ENCODE assay signal across 24 cellular contexts in genomic region chr2:201174687-201175086, GRCh38. TPM values are rescaled to one million over a fixed set of nuclear protein-coding genes. Genes with fewer than 3 reads are reported as not detected.
DNase-seq lines count a peak whose midpoint lies in the region; ATAC-seq and TF ChIP-seq lines count a peak whose summit lies in the region.
"Had no signal": no experiment of that assay in that cellular context is flagged by ENCODE, and none has a peak within 500 bp of the region (broad histone marks: within the 10 kb centered on the region; RNA-seq: fewer than 3 reads in every experiment).

No MANE protein-coding gene starts in this region.

- POLR2A ChIA-PET in CD4-positive, alpha-beta T cell (lab: Charles Lee), result interaction anchor here (1.1 kb wide), 1 partner anchor 54 kb away, joined by 3 read pairs; no protein-coding TSS in a partner anchor

- no peaks in the 10 kb centered on the region for H3K27me3 ChIP-seq in CD4-positive, alpha-beta T cell (ENCODE audit: control insufficient read depth, insufficient read depth, low read length)

- DNase-seq in CD4-positive, alpha-beta T cell, result no peak
- peak; percentile 23 for DNase-seq in ELF-1 (ENCODE audit: low read depth, low spot score)
- DNase-seq in T-helper 17 cell, result no peak
- DNase-seq in immature natural killer cell, result no peak
- no peak for DNase-seq in activated CD4-positive, CD25-positive, alpha-beta regulatory T cell (lab: John Stamatoyannopoulos, UW)
- no peak for DNase-seq in anterior cingulate cortex (lab: John Stamatoyannopoulos, UW)
- DNase-seq: DMS79; HCEC 1CT; Karpas-422; MV-4-11; NCI-H1694; NCI-H2081; NCI-H2171; NCI-H345; NCI-H524; NCI-H774; NK-92 treated with Interleukin-12 subunit alpha and Interleukin-12 subunit beta, amount 100 ng/mL, for 24 hours; Right ventricle myocardium superior had no signal

- H3K9me3 ChIP-seq in CD4-positive, alpha-beta T cell (ENCODE audit: control insufficient read depth, low read length), result peaks cover 12% of the 10 kb centered on the region
- H3K9me3 ChIP-seq in T-helper 17 cell (ENCODE audit: control insufficient read depth, low read length, poor library complexity, severe bottlenecking), result no peaks in the 10 kb centered on the region

- no peak overlapping the region for H3K4me3 Mint-ChIP-seq in CD4-positive, alpha-beta T cell
- H3K4me3 Mint-ChIP-seq in T-helper 17 cell (no peak overlapping the region), immature natural killer cell (peak overlapping the region in 1 of 5 donors; percentile 44)
- H3K4me3 Mint-ChIP-seq: B cell, CD14-positive monocyte, IgD-negative memory B cell had no signal

- H3K9me3 Mint-ChIP-seq in CD4-positive, alpha-beta T cell, result peaks cover 6% of the 10 kb centered on the region
- peaks cover 4 to 29% (median 12%) of the 10 kb centered on the region in 6 donors for H3K9me3 Mint-ChIP-seq in immature natural killer cell

- intact Hi-C loops in CD4-positive, alpha-beta T cell (cut with DNase I, micrococcal nuclease), result loop anchor here (5.0 to 10.0 kb wide), 7 partner anchors 57 to 600 kb away; partner anchors contain the start of genes CFLAR (in 1 of the 2), HYCC2 (in 1 of the 2), NDUFB3 (in 1 of the 2) and ORC2 (in 1 of the 2)

- peak overlapping the region; percentile 30 for H3K27ac Mint-ChIP-seq in CD4-positive, alpha-beta T cell
- H3K27ac Mint-ChIP-seq in T-helper 17 cell, result peak overlapping the region; percentile 70
- H3K27ac Mint-ChIP-seq in immature natural killer cell, result peak overlapping the region in 4 of 6 donors; percentile 50 to 67 (median 60)
- H3K27ac Mint-ChIP-seq: B cell had no signal

- CTCF ChIA-PET in CD4-positive, alpha-beta T cell (lab: Charles Lee), result no interaction called here

- H3K36me3 Mint-ChIP-seq in CD4-positive, alpha-beta T cell (ENCODE audit: low read depth), result peaks cover 12% of the 10 kb centered on the region
- H3K36me3 Mint-ChIP-seq in T-helper 17 cell (ENCODE audit: low read depth) (no peaks in the 10 kb centered on the region), immature natural killer cell (peaks cover 0 to under 1% (median 0%) of the 10 kb centered on the region in 3 donors)
- H3K36me3 Mint-ChIP-seq: CD14-positive monocyte had no signal

- no peaks in the 10 kb centered on the region for H3K27me3 Mint-ChIP-seq in CD4-positive, alpha-beta T cell
- H3K27me3 Mint-ChIP-seq in T-helper 17 cell (no peaks in the 10 kb centered on the region), immature natural killer cell (ENCODE audit: low read depth in 3 of 3) (peaks cover 2 to 11% (median 5%) of the 10 kb centered on the region in 3 donors)
- H3K27me3 Mint-ChIP-seq: B cell, IgD-negative memory B cell had no signal

- ATAC-seq in CD4-positive, alpha-beta T cell (ENCODE audit: poor library complexity), result no peak
- ATAC-seq in T-helper 17 cell, result no peak
- ATAC-seq in HG02884 (IDR thresholded peaks at IDR 0.05; ENCODE audit: unreplicated experiment), result no peak
- ATAC-seq in HG02678 (IDR thresholded peaks at IDR 0.05; ENCODE audit: unreplicated experiment), result no peak
- ATAC-seq: A549 had no signal

- TF ChIP-seq CTCF in CD4-positive, alpha-beta T cell (IDR thresholded peaks at IDR 0.05), result no peak

- H3K27ac ChIP-seq in CD4-positive, alpha-beta T cell (ENCODE audit: low read depth, low read length), result no peak overlapping the region
- H3K27ac ChIP-seq: A549 had no signal

- peaks cover 7% of the 10 kb centered on the region for H3K4me1 Mint-ChIP-seq in CD4-positive, alpha-beta T cell (ENCODE audit: low read depth)
- H3K4me1 Mint-ChIP-seq in T-helper 17 cell (peaks cover 8% of the 10 kb centered on the region), immature natural killer cell (peaks cover 29 to 54% of the 10 kb centered on the region in 2 donors)

RNA-seq across cellular contexts. Expression of gene CASP10, which starts 8.3 kb away (rescaled TPM):
- 10 to 100 TPM; 12.6 to 13.7 TPM for total RNA-seq in CD4-positive, alpha-beta T cell
- total RNA-seq in T-helper 17 cell, result 10 to 100 TPM; 16.4 to 21.2 TPM
- polyA plus RNA-seq in immature natural killer cell, result 10 to 100 TPM; 13.5 to 37.4 (median 19.8) TPM

RNA-seq across cellular contexts. Expression of gene CFLAR, which starts 58.7 kb away (rescaled TPM):
- total RNA-seq in CD4-positive, alpha-beta T cell, result 100 to 1,000 TPM; 178 to 181 TPM
- total RNA-seq in T-helper 17 cell, result 100 to 1,000 TPM; 221 to 223 TPM
- polyA plus RNA-seq in immature natural killer cell, result 100 to 1,000 TPM; 167 to 262 (median 242) TPM
